In genomic region chr10:21327239-21327993, GRCh38 we compare ENCODE assay signal across 1 cellular context.
TF ChIP-seq lines count a peak whose summit lies in the region.

No MANE protein-coding gene starts in this region.

TF ChIP-seq in HEK293, 187 proteins besides CTCF, POLR2A, EP300 and RAD21 (continued from another document):
- TF ChIP-seq, protein P1, sequence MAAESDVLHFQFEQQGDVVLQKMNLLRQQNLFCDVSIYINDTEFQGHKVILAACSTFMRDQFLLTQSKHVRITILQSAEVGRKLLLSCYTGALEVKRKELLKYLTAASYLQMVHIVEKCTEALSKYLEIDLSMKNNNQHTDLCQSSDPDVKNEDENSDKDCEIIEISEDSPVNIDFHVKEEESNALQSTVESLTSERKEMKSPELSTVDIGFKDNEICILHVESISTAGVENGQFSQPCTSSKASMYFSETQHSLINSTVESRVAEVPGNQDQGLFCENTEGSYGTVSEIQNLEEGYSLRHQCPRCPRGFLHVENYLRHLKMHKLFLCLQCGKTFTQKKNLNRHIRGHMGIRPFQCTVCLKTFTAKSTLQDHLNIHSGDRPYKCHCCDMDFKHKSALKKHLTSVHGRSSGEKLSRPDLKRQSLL (tag by site-specific recombination; IDR thresholded peaks at IDR 0.05): peak; percentile 56; the same call in 1 of the 2 replicates
- TF ChIP-seq ZBTB49 (tag by site-specific recombination; IDR thresholded peaks at IDR 0.05; ENCODE audit: low read depth) (no peak), ZFHX2 (tag by site-specific recombination; conservative IDR thresholded peaks at IDR 0.05) (0 out of 2 replicates have a peak, but pooled peaks have one; percentile 9), PBX3 (CRISPR knock-in tag; IDR thresholded peaks at IDR 0.05) (no peak), SCRT2 (tag by site-specific recombination; IDR thresholded peaks at IDR 0.05) (peak; percentile 83), ZNF580 (tag by site-specific recombination; IDR thresholded peaks at IDR 0.05) (no peak), ZSCAN18 (tag by site-specific recombination; IDR thresholded peaks at IDR 0.05) (no peak), BCL11B (tag by site-specific recombination; IDR thresholded peaks at IDR 0.05; ENCODE audit: low read depth) (no peak), ZNF561 (tag by site-specific recombination; IDR thresholded peaks at IDR 0.05; ENCODE audit: borderline replicate concordance) (no peak), ZNF555 (tag by site-specific recombination; conservative IDR thresholded peaks at IDR 0.05) (no peak), KLF7 (tag by site-specific recombination; IDR thresholded peaks at IDR 0.05; ENCODE audit: borderline replicate concordance) (no peak)
- TF ChIP-seq, protein P2, sequence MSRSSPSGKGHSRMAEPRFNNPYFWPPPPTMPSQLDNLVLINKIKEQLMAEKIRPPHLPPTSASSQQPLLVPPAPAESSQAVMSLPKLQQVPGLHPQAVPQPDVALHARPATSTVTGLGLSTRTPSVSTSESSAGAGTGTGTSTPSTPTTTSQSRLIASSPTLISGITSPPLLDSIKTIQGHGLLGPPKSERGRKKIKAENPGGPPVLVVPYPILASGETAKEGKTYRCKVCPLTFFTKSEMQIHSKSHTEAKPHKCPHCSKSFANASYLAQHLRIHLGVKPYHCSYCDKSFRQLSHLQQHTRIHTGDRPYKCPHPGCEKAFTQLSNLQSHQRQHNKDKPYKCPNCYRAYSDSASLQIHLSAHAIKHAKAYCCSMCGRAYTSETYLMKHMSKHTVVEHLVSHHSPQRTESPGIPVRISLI (tag by site-specific recombination; IDR thresholded peaks at IDR 0.05): peak; percentile 60; the same call in 1 of the 2 replicates
- TF ChIP-seq, protein P3, sequence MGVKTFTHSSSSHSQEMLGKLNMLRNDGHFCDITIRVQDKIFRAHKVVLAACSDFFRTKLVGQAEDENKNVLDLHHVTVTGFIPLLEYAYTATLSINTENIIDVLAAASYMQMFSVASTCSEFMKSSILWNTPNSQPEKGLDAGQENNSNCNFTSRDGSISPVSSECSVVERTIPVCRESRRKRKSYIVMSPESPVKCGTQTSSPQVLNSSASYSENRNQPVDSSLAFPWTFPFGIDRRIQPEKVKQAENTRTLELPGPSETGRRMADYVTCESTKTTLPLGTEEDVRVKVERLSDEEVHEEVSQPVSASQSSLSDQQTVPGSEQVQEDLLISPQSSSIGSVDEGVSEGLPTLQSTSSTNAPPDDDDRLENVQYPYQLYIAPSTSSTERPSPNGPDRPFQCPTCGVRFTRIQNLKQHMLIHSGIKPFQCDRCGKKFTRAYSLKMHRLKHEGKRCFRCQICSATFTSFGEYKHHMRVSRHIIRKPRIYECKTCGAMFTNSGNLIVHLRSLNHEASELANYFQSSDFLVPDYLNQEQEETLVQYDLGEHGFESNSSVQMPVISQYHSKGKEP (tag by site-specific recombination; IDR thresholded peaks at IDR 0.05): no peak
- TF ChIP-seq, protein P4, sequence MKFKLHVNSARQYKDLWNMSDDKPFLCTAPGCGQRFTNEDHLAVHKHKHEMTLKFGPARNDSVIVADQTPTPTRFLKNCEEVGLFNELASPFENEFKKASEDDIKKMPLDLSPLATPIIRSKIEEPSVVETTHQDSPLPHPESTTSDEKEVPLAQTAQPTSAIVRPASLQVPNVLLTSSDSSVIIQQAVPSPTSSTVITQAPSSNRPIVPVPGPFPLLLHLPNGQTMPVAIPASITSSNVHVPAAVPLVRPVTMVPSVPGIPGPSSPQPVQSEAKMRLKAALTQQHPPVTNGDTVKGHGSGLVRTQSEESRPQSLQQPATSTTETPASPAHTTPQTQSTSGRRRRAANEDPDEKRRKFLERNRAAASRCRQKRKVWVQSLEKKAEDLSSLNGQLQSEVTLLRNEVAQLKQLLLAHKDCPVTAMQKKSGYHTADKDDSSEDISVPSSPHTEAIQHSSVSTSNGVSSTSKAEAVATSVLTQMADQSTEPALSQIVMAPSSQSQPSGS (tag by site-specific recombination; IDR thresholded peaks at IDR 0.05; ENCODE audit: low read depth): no peak
